In the genomic region with DNA sequence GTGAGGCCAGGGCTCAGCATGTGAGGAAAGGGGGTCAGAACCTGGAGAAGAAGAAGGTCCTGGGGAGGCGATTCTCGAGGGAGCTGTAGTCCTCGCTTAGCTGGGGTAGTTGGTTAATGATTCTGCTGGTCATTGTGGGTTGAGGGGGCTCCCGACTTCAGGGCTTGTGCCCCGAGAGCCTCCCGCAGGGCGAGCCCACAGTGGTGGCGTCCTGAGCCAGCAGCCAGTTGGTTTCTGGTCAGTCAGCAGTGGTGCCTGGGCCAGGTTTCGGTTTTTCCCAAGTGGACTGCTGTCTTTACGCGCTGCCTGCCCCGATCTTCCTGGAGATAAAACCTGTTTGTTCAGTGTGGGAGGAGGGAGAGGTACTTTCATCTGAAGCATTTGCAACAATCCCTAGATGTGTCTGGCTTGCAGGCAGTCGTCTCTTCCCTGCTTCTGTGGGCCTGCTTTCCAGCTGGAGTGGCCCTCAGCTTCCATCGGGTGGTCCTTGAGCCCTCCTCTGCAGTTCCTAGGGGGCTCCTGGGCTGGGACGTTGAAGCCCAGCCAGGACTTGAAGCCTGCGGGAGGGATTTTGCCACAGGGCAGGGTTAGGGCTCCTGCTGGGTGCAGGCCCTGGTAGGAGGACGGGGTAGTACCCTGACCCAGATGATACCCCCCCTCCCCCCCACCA, we compare ENCODE assay signal across 8 cellular contexts. TPM values are rescaled to one million over a fixed set of nuclear protein-coding genes. Genes with fewer than 3 reads are reported as not detected.
DNase-seq lines count a peak whose midpoint lies in the region; ATAC-seq, FAIRE-seq and TF ChIP-seq lines count a peak whose summit lies in the region.

No MANE protein-coding gene starts in this region.

- peaks cover 77% of the 10 kb centered on the region for H3K36me3 Mint-ChIP-seq in Calu3 (ENCODE audit: insufficient read depth, unreplicated experiment)

- H3K27me3 ChIP-seq in PC-3 (ENCODE audit: low read length) (no peaks in the 10 kb centered on the region), esophagus (ENCODE audit: control insufficient read depth in 1 of 2, insufficient read depth in 2 of 2, low read length in 2 of 2) (no peaks in the 10 kb centered on the region), pancreas (no peaks in the 10 kb centered on the region)

- DNase-seq in Calu3 (peak; percentile 36), PC-3 (peak; percentile 61), pancreas (peak; percentile 56 to 82 (median 68)), activated gamma-delta T cell treated with Interleukin-2 at 50 U/mL for 16 hours (no peak), DMS153 treated with DMSO at 0.1 percent for 48 hours (lab: John Stamatoyannopoulos, UW; ENCODE audit: unreplicated experiment) (no peak), OCI-M1 (lab: John Stamatoyannopoulos, UW) (no peak), GF-D8 (lab: John Stamatoyannopoulos, UW) (no peak)

- CTCF ChIA-PET in Calu3 (lab: Charles Lee), result interaction anchor here (0.5 kb wide), 1 partner anchor 44 kb away, joined by 6 read pairs; no protein-coding TSS in a partner anchor
- CTCF ChIA-PET in PC-3 (lab: Charles Lee), result no interaction called here

- H3K4me1 Mint-ChIP-seq in Calu3 (ENCODE audit: low read depth, unreplicated experiment), result peaks cover 10% of the 10 kb centered on the region

- ATAC-seq in PC-3 (0 out of 2 replicates have a peak, but pooled peaks have one; percentile 4), pancreas (peak in 3 of 4 donors; percentile 1 to 17 (median 11))

- H3K36me3 ChIP-seq in PC-3 (ENCODE audit: low read depth, low read length), result peaks cover 69% of the 10 kb centered on the region
- peaks cover 17 to 41% of the 10 kb centered on the region in 2 donors for H3K36me3 ChIP-seq in esophagus (ENCODE audit: control insufficient read depth in 2 of 2, insufficient read depth in 2 of 2, low read length in 1 of 2)
- H3K36me3 ChIP-seq in pancreas, result peaks cover 0 to 19% (median 17%) of the 10 kb centered on the region in 3 donors

- WGBS in esophagus, 2 donors, result 16 to 24% methylated on average over 17 of the region's 17 CpGs
- WGBS in pancreas, 2 donors, result 8 to 9% methylated on average over 17 of the region's 17 CpGs

- BruUV-seq in Calu3 (replicated peaks; lab: Mats Ljungman, UMichigan) (no TSS peak), PC-3 (replicated peaks; lab: Mats Ljungman, UMichigan) (TSS peak; percentile 25)

- H3K27ac ChIP-seq in PC-3 (ENCODE audit: low read length) (peak overlapping the region; percentile 72), esophagus (ENCODE audit: low read depth in 2 of 2, low read length in 1 of 2) (peak overlapping the region; percentile 86 to 88), pancreas (peak overlapping the region; percentile 20 to 97 (median 82))

- H2AFZ ChIP-seq in PC-3 (ENCODE audit: low read length), result no peak overlapping the region

- H3K4me3 ChIP-seq in PC-3 (ENCODE audit: low read length) (peak overlapping the region; percentile 88), esophagus (ENCODE audit: low read depth in 1 of 2, low read length in 2 of 2) (peak overlapping the region; percentile 2 to 32), pancreas (peak overlapping the region in 3 of 4 donors; percentile 3 to 87 (median 74))

- peak overlapping the region; percentile 77 for H3K4me3 Mint-ChIP-seq in Calu3 (ENCODE audit: low read depth, unreplicated experiment)

- POLR2A ChIA-PET in PC-3 (lab: Charles Lee; ENCODE audit: unreplicated experiment), result no interaction called here

- intact Hi-C loops in Calu3 (cut with micrococcal nuclease; ENCODE audit: unreplicated experiment) (no loop called here), PC-3 (cut with micrococcal nuclease) (no loop called here), pancreas (cut with DNase I) (no loop called here)

- TF ChIP-seq CTCF in Calu3 (IDR thresholded peaks at IDR 0.05; ENCODE audit: unreplicated experiment) (no peak), PC-3 (conservative IDR thresholded peaks at IDR 0.05; ENCODE audit: low read depth, low read length) (no peak), pancreas (IDR thresholded peaks at IDR 0.05) (no peak)

- peak overlapping the region; percentile 100 for H3K4me2 ChIP-seq in PC-3 (ENCODE audit: low read length)

- H3F3A ChIP-seq in PC-3 (ENCODE audit: low read length, unreplicated experiment), result no peaks in the 10 kb centered on the region

- FAIRE-seq in pancreas (lab: Jason Lieb, UNC), result no peak

- H3K4me1 ChIP-seq in PC-3 (ENCODE audit: insufficient read depth, low read length), result peaks cover 26% of the 10 kb centered on the region
- peaks cover 28 to 38% of the 10 kb centered on the region in 2 donors for H3K4me1 ChIP-seq in esophagus (ENCODE audit: control insufficient read depth in 2 of 2, insufficient read depth in 2 of 2, low read length in 1 of 2)
- H3K4me1 ChIP-seq in pancreas, result peaks cover 30 to 38% (median 30%) of the 10 kb centered on the region in 3 donors

- H3K9me2 ChIP-seq in PC-3 (replicated peaks; ENCODE audit: low read length), result no peaks in the 10 kb centered on the region

- H3K9ac ChIP-seq in PC-3 (ENCODE audit: low read length), result peak overlapping the region; percentile 93

- H3K27me3 Mint-ChIP-seq in Calu3 (ENCODE audit: unreplicated experiment), result no peaks in the 10 kb centered on the region

- no peaks in the 10 kb centered on the region for H3K9me3 ChIP-seq in PC-3 (ENCODE audit: low read length)
- H3K9me3 ChIP-seq in esophagus (ENCODE audit: control insufficient read depth in 2 of 2, insufficient read depth in 1 of 2, low read depth in 1 of 2, low read length in 1 of 2), result no peaks in the 10 kb centered on the region
- no peaks in the 10 kb centered on the region for H3K9me3 ChIP-seq in pancreas

- H3K27ac Mint-ChIP-seq in Calu3 (ENCODE audit: unreplicated experiment), result peak overlapping the region; percentile 73

- peaks cover 76% of the 10 kb centered on the region for H4K20me1 ChIP-seq in PC-3 (ENCODE audit: low read length)

- H3K9me3 Mint-ChIP-seq in Calu3 (ENCODE audit: low read depth, unreplicated experiment), result no peaks in the 10 kb centered on the region

- H3K79me2 ChIP-seq in PC-3 (ENCODE audit: low read length), result peaks cover 77% of the 10 kb centered on the region

RNA-seq across cellular contexts. Expression of gene PTBP1, which starts 3.2 kb away (rescaled TPM):
- total RNA-seq in Calu3 (2022) (380 and 409 TPM in 2 replicates), PC-3 (2014; rRNA removed) (395 and 412 TPM in 2 replicates), pancreas (100 to 1,000 TPM in 5 of 6 donors, 10 to 100 TPM in 1; 83.3 to 160 (median 130) TPM)
- polyA plus RNA-seq in esophagus (10 to 100 TPM; 90.6 to 98.3 TPM), pancreas (100 to 1,000 TPM in 1 of 2 donors, 10 to 100 TPM in 1; 90.7 to 104 TPM)

RNA-seq across cellular contexts. Expression of gene PLPPR3, which starts 21.3 kb away (rescaled TPM):
- total RNA-seq in Calu3 (2022) (0.27 TPM in 1 of 2 replicates, not detected in the other), PC-3 (2014; rRNA removed) (not detected in 2 replicates), pancreas (under 1 TPM in 1 of 6 donors, not detected in 5; 0.38 TPM)
- polyA plus RNA-seq in esophagus (not detected), pancreas (under 1 TPM in 1 of 2 donors, not detected in 1; 0.05 TPM)

RNA-seq across cellular contexts. Expression of gene AZU1, which starts 27.1 kb away (rescaled TPM):
- total RNA-seq in Calu3 (2022) (not detected in 2 replicates), PC-3 (2014; rRNA removed) (not detected in 2 replicates), pancreas (not detected)
- polyA plus RNA-seq in esophagus (not detected), pancreas (under 1 TPM in 1 of 2 donors, not detected in 1; 0.35 TPM)

RNA-seq across cellular contexts. Expression of gene PRTN3, which starts 40.3 kb away (rescaled TPM):
- not detected in 2 replicates for total RNA-seq in Calu3 (2022)
- 0.29 and 0.40 TPM in 2 replicates for total RNA-seq in PC-3 (2014; rRNA removed)
- not detected for polyA plus RNA-seq in esophagus
- total RNA-seq in pancreas, result under 1 TPM in 1 of 6 donors, not detected in 5; 0.24 TPM
- polyA plus RNA-seq in pancreas, result under 1 TPM in 1 of 2 donors, not detected in 1; 0.14 TPM

RNA-seq across cellular contexts. Expression of gene MISP, which starts 49.6 kb away (rescaled TPM):
- total RNA-seq in Calu3 (2022), result 73.9 and 90.5 TPM in 2 replicates
- 115 and 130 TPM in 2 replicates for total RNA-seq in PC-3 (2014; rRNA removed)
- polyA plus RNA-seq in esophagus, result under 1 TPM; 0.08 to 0.11 TPM
- total RNA-seq in pancreas, result 1 to 10 TPM in 5 of 6 donors, under 1 TPM in 1; 0.63 to 2.6 (median 1.3) TPM
- 1 to 10 TPM; 1.3 to 7.5 TPM for polyA plus RNA-seq in pancreas

Comparison
In these comparisons a context has a peak if more than half of its experiments do, and no peak if none do; other contexts are left out.
1. DNase-seq: peak in Calu3 (single experiment), PC-3 (single experiment) and pancreas (6 of 6); none in activated gamma-delta T cell treated with Interleukin-2 at 50 U/mL for 16 hours (single experiment), DMS153 treated with DMSO at 0.1 percent for 48 hours (single experiment), OCI-M1 (single experiment) and GF-D8 (single experiment).
2. H3K4me3 ChIP-seq: peak in every context shown above with its lines; median percentile 88 in PC-3; 74 in pancreas; 17 in esophagus.
3. Peak in every context shown above with its lines, with median percentiles within 50 percentile points of each other: H3K27ac ChIP-seq.